ENCODE assay signal across 8 cellular contexts in genomic region chr19:55647732-55648656, GRCh38. TPM values are rescaled to one million over a fixed set of nuclear protein-coding genes. Genes with fewer than 3 reads are reported as not detected.
DNase-seq lines count a peak whose midpoint lies in the region; ATAC-seq and TF ChIP-seq lines count a peak whose summit lies in the region.

TSS of gene CCDC106 (plus strand) at chr19:55648212. CDS start at chr19:55649047, 835 bp downstream.

- no peaks in the 10 kb centered on the region for H3K27me3 ChIP-seq in duodenal mucosa (ENCODE audit: control insufficient read depth in 1 of 2, insufficient read depth in 2 of 2, low read length in 2 of 2)

- H3K36me3 ChIP-seq in duodenal mucosa (ENCODE audit: control insufficient read depth in 1 of 2, insufficient read depth in 2 of 2, low read length in 2 of 2) = peaks cover 9 to 14% of the 10 kb centered on the region in 2 donors

- no peaks in the 10 kb centered on the region for H3K9me3 ChIP-seq in duodenal mucosa (ENCODE audit: control insufficient read depth in 1 of 2, low read length in 2 of 2)

- no peak for TF ChIP-seq CTCF in AG04449 (IDR thresholded peaks at IDR 0.05; ENCODE audit: insufficient read depth, low read length, missing control alignments)

- peak within 1 kb of the TSS; percentile 58 for H3K27ac ChIP-seq in duodenal mucosa (ENCODE audit: low read depth, low read length)

- CTCF ChIA-PET in AG04449 (lab: Yijun Ruan, JAX) = interaction anchor here (1.1 to 5.7 kb wide), 6 partner anchors 12 to 180 kb away, joined by 3 to 51 read pairs (median 7); no protein-coding TSS in a partner anchor

- POLR2A ChIA-PET in AG04449 (lab: Yijun Ruan, JAX) = interaction anchor here (0.6 to 0.7 kb wide), 2 partner anchors 13 to 74 kb away, joined by 3 read pairs; no protein-coding TSS in a partner anchor

- H3K9ac ChIP-seq in duodenal mucosa (ENCODE audit: low read depth in 1 of 2, low read length in 2 of 2) = peak within 1 kb of the TSS; percentile 66 to 74

- peak; percentile 27 for ATAC-seq in GM18867 (IDR thresholded peaks at IDR 0.05; ENCODE audit: unreplicated experiment)
- ATAC-seq in left lobe of liver = peak; percentile 76
- no peak for ATAC-seq in HG02938 (IDR thresholded peaks at IDR 0.05; ENCODE audit: unreplicated experiment)

- peaks cover 27 to 33% of the 10 kb centered on the region in 2 donors for H3K4me1 ChIP-seq in duodenal mucosa (ENCODE audit: control insufficient read depth in 1 of 2, insufficient read depth in 2 of 2, low read length in 2 of 2)

- DNase-seq in AG04449 (ENCODE audit: low read depth, low spot score) (no peak), NCI-H128 (lab: John Stamatoyannopoulos, UW; ENCODE audit: unreplicated experiment) (peak; percentile 55), left lobe of liver (ENCODE audit: low spot score) (peak; percentile 78)
- peak; percentile 67 to 74 for DNase-seq in activated CD4-positive, alpha-beta T cell treated with anti-CD3 and anti-CD28 coated beads for 4 hours
- DNase-seq in stimulated activated CD4-positive, alpha-beta T cell treated with anti-CD3 and anti-CD28 coated beads, TNF-alpha, amount 100 ng/mL, for 4 hours (ENCODE audit: low read depth in 3 of 3) = peak in 2 of 3 experiments; percentile 33 to 51

- H3K4me3 ChIP-seq in AG04449 (ENCODE audit: low read depth, low read length) (peak within 1 kb of the TSS; percentile 84), duodenal mucosa (ENCODE audit: low read depth in 1 of 2, low read length in 2 of 2) (peak within 1 kb of the TSS; percentile 74 to 79)

RNA-seq across cellular contexts. Expression of gene CCDC106, which starts in this region (rescaled TPM):
- 13.5 TPM for total RNA-seq in left lobe of liver
